Comparison of ENCODE assay signal across 11 cellular contexts in the genomic region with DNA sequence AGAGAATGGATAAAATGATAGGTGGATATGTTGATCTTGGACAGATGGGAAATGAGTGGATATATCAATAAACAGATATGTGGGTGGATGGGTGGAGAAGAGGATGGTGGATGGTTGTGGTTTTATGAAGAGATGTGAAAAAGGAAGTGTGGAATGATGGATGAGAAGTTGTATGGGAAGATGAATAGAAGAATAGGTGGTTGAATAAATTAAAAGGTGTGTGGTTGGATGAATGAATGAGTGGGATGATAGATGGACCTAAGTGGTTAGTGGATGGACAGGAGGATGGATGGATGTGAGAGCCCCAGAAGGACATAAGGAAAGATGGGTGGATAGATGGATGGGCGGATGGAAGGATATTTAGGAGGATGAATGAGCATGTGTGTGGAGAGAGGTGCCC. TPM values are rescaled to one million over a fixed set of nuclear protein-coding genes. Genes with fewer than 3 reads are reported as not detected.
DNase-seq lines count a peak whose midpoint lies in the region; ATAC-seq and TF ChIP-seq lines count a peak whose summit lies in the region.
"Had no signal": no experiment of that assay in that cellular context is flagged by ENCODE, and none has a peak within 500 bp of the region (broad histone marks: within the 10 kb centered on the region; RNA-seq: fewer than 3 reads in every experiment).

No MANE protein-coding gene starts in this region.

- no peaks in the 10 kb centered on the region for H3K9me3 Mint-ChIP-seq in CD4-positive, alpha-beta memory T cell

- H3K27ac Mint-ChIP-seq in CD4-positive, alpha-beta memory T cell, result peak overlapping the region; percentile 93 to 99 (median 98)

- CTCF ChIA-PET in CD4-positive, alpha-beta memory T cell (lab: Charles Lee; ENCODE audit: partially characterized antibody), result interaction anchor here (0.7 to 5.0 kb wide), 9 partner anchors 8 to 168 kb away, joined by 3 to 92 read pairs (median 3); no protein-coding TSS in a partner anchor

- intact Hi-C loops in CD4-positive, alpha-beta memory T cell (cut with micrococcal nuclease), result loop anchor here (2.0 kb wide), 1 partner anchor 15 kb away; no protein-coding TSS in a partner anchor

- POLR2A ChIA-PET in CD4-positive, alpha-beta memory T cell (lab: Charles Lee; ENCODE audit: partially characterized antibody), result interaction anchor here (0.7 to 15.5 kb wide), 16 partner anchors 8 to 221 kb away, joined by 3 to 1106 read pairs (median 24); a partner anchor contains a TSS

- H4K20me1 ChIP-seq in osteoblast (ENCODE audit: insufficient read depth, low read length), result peaks cover 26% of the 10 kb centered on the region

- H3K4me1 ChIP-seq in CD4-positive, alpha-beta memory T cell (ENCODE audit: insufficient read depth, low read length), result peaks cover 31% of the 10 kb centered on the region
- H3K4me1 ChIP-seq in NT2/D1 (ENCODE audit: insufficient read depth, insufficient read length), result no peaks in the 10 kb centered on the region
- H3K4me1 ChIP-seq in duodenal mucosa (ENCODE audit: control insufficient read depth in 1 of 2, insufficient read depth in 2 of 2, low read length in 2 of 2), result peaks cover 41% of the 10 kb centered on the region in 2 donors
- peaks cover 33% of the 10 kb centered on the region for H3K4me1 ChIP-seq in osteoblast (ENCODE audit: insufficient read depth, low read length)

- DNase-seq in CD4-positive, alpha-beta memory T cell, result no peak
- no peak for DNase-seq in NT2/D1 (ENCODE audit: low read depth, low spot score)
- no peak for DNase-seq in osteoblast (ENCODE audit: insufficient read length, low spot score, missing footprints)
- DNase-seq in activated CD4-positive, CD25-positive, alpha-beta regulatory T cell treated with anti-CD3 and anti-CD28 coated beads, Interleukin-2, amount 50 U/mL, for 72 hours, result no peak
- no peak for DNase-seq in G401 (ENCODE audit: low spot score)
- DNase-seq: cortex of kidney, left cardiac atrium, NCI-H2227 treated with DMSO at 0.1 percent for 48 hours had no signal

- TF ChIP-seq CTCF in osteoblast (IDR thresholded peaks at IDR 0.05; ENCODE audit: extremely low read depth, low read depth, low read length), result no peak

- H3K79me2 ChIP-seq in osteoblast (ENCODE audit: insufficient read depth, low read length), result peaks cover 50% of the 10 kb centered on the region

- peak overlapping the region; percentile 95 to 99 (median 98) for H3K4me3 Mint-ChIP-seq in CD4-positive, alpha-beta memory T cell

- H3K27me3 ChIP-seq in CD4-positive, alpha-beta memory T cell (ENCODE audit: insufficient read depth, low read length), result no peaks in the 10 kb centered on the region
- H3K27me3 ChIP-seq in NT2/D1 (ENCODE audit: insufficient read depth, insufficient read length), result peaks cover 30% of the 10 kb centered on the region
- H3K27me3 ChIP-seq in duodenal mucosa (ENCODE audit: control insufficient read depth in 1 of 2, insufficient read depth in 2 of 2, low read length in 2 of 2), result no peaks in the 10 kb centered on the region
- H3K27me3 ChIP-seq in osteoblast (ENCODE audit: insufficient read depth, low read length), result no peaks in the 10 kb centered on the region

- peak overlapping the region; percentile 30 to 84 for H3K4me3 ChIP-seq in CD4-positive, alpha-beta memory T cell (ENCODE audit: low read length in 2 of 2)
- peak overlapping the region; percentile 76 for H3K4me3 ChIP-seq in NT2/D1 (ENCODE audit: insufficient read length, low read depth)
- H3K4me3 ChIP-seq in duodenal mucosa (ENCODE audit: low read depth in 1 of 2, low read length in 2 of 2), result peak overlapping the region; percentile 90 to 94
- H3K4me3 ChIP-seq in osteoblast (ENCODE audit: insufficient read depth, low read length), result peak overlapping the region; percentile 93

- no peaks in the 10 kb centered on the region for H3K9me3 ChIP-seq in CD4-positive, alpha-beta memory T cell (ENCODE audit: control insufficient read depth in 1 of 2, low read length in 2 of 2)
- H3K9me3 ChIP-seq in NT2/D1 (ENCODE audit: insufficient read depth, low read length) (no peaks in the 10 kb centered on the region), duodenal mucosa (ENCODE audit: control insufficient read depth in 1 of 2, low read length in 2 of 2) (no peaks in the 10 kb centered on the region), osteoblast (ENCODE audit: low read depth, low read length) (no peaks in the 10 kb centered on the region)

- H3K27ac ChIP-seq in CD4-positive, alpha-beta memory T cell (ENCODE audit: low read depth, low read length), result peak overlapping the region; percentile 98
- H3K27ac ChIP-seq in duodenal mucosa (ENCODE audit: low read depth, low read length), result no peak overlapping the region
- H3K27ac ChIP-seq in osteoblast (ENCODE audit: low read depth, low read length), result no peak overlapping the region

- H3K9ac ChIP-seq in NT2/D1 (ENCODE audit: insufficient read length, low read depth), result peak overlapping the region; percentile 77
- peak overlapping the region in 1 of 2 donors; percentile 82 for H3K9ac ChIP-seq in duodenal mucosa (ENCODE audit: low read depth in 1 of 2, low read length in 2 of 2)

- H3K4me1 Mint-ChIP-seq in CD4-positive, alpha-beta memory T cell, result peaks cover 30 to 59% (median 38%) of the 10 kb centered on the region in 4 donors

- H2AFZ ChIP-seq in osteoblast (ENCODE audit: low read length), result no peak overlapping the region

- H3K4me2 ChIP-seq in osteoblast (ENCODE audit: insufficient read depth, low read length), result peak overlapping the region; percentile 89

- ATAC-seq in GM19467 (IDR thresholded peaks at IDR 0.05; ENCODE audit: unreplicated experiment) (no peak), GM18870 (IDR thresholded peaks at IDR 0.05; ENCODE audit: unreplicated experiment) (no peak)

- in situ Hi-C loops in G401 (cut with HindIII; ENCODE audit: low sequenced_read_pairs), result no loop called here

- H3K27me3 Mint-ChIP-seq in CD4-positive, alpha-beta memory T cell, result no peaks in the 10 kb centered on the region

- H3K36me3 ChIP-seq in CD4-positive, alpha-beta memory T cell (ENCODE audit: insufficient read depth, low read length), result no peaks in the 10 kb centered on the region
- H3K36me3 ChIP-seq in NT2/D1 (ENCODE audit: insufficient read depth, insufficient read length, low read length) (peaks cover 17% of the 10 kb centered on the region), duodenal mucosa (ENCODE audit: control insufficient read depth in 1 of 2, insufficient read depth in 2 of 2, low read length in 2 of 2) (no peaks in the 10 kb centered on the region), osteoblast (ENCODE audit: insufficient read depth, low read length) (no peaks in the 10 kb centered on the region)

- H3K36me3 Mint-ChIP-seq in CD4-positive, alpha-beta memory T cell, result peaks cover 5 to 44% of the 10 kb centered on the region in 2 donors

RNA-seq across cellular contexts. Expression of a gene that starts 0.9 kb away (rescaled TPM):
- 100 to 1,000 TPM; 808 to 809 TPM for total RNA-seq in CD4-positive, alpha-beta memory T cell
- 100 to 1,000 TPM; 390 to 554 TPM for polyA plus RNA-seq in CD4-positive, alpha-beta memory T cell
- 238 and 268 TPM in 2 replicates for total RNA-seq in osteoblast
- 0.80 and 6.8 TPM in 2 replicates for total RNA-seq in G401 (2014; rRNA removed; shearing (Covaris generic))

Comparison
In these comparisons a context has a peak if more than half of its experiments do, and no peak if none do; other contexts are left out.
1. RNA of a gene that starts 0.9 kb away (total RNA-seq): 808 to 809 TPM in CD4-positive, alpha-beta memory T cell and 238 to 268 TPM in osteoblast; 0.80 to 6.8 TPM in G401; every median in the first group is over 10 times any median in the second.
2. Peak in every context shown above with its lines, with median percentiles within 50 percentile points of each other: H3K4me3 ChIP-seq.